Comparison of ENCODE assay signal across 1 cellular context in the genomic region with DNA sequence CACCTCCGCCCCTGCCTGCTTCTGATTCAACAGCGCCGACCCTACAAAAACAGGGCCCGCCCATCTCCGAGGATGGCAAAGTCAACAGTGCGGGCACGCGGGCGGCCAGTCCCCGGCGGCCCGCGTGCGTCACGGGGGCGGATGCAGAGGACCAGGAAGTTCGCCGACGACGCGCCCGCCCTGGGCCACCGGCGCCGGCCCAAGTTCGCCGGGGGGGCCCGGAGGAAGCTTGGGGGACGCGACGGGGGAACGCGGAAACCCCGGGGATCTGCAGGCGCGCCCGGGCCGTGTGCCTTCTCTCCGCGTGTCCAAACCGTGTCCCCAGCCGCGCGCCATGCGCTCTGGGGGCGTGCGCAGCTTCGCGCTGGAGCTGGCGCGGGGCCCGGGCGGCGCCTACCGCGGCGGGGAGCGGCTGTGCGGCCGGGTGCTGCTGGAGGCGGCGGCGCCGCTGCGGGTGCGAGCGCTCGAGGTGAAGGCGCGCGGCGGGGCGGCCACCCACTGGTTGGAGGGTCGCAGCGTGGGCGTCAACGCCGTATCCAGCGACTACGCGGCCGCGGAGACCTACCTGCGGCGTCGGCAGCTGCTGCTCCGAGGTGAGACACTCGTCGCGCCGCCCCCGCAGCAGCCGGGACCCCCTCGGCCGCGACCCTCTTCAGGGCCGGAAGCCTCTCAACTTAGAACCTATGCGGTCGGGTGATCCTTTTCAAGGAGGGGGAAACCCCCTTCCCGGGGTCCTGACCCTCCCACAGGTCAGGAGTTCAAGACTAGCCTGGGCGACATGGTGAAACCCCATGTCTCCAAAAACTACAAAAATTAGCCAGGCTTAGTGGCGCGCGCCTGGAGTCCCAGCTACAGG.
TF ChIP-seq lines count a peak whose summit lies in the region.

No MANE protein-coding gene starts in this region.

TF ChIP-seq in K562, 482 proteins besides CTCF, POLR2A, EP300 and RAD21 (continued from another document):
- TF ChIP-seq, protein P1, sequence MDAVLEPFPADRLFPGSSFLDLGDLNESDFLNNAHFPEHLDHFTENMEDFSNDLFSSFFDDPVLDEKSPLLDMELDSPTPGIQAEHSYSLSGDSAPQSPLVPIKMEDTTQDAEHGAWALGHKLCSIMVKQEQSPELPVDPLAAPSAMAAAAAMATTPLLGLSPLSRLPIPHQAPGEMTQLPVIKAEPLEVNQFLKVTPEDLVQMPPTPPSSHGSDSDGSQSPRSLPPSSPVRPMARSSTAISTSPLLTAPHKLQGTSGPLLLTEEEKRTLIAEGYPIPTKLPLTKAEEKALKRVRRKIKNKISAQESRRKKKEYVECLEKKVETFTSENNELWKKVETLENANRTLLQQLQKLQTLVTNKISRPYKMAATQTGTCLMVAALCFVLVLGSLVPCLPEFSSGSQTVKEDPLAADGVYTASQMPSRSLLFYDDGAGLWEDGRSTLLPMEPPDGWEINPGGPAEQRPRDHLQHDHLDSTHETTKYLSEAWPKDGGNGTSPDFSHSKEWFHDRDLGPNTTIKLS (IDR thresholded peaks at IDR 0.05; ENCODE audit: borderline replicate concordance, low read depth), result peak; percentile 75; the same call in 1 of the 2 replicates
- TF ChIP-seq GABPB2 (CRISPR knock-in tag; conservative IDR thresholded peaks at IDR 0.05) (no peak), ZBTB17 (CRISPR knock-in tag; IDR thresholded peaks at IDR 0.05) (0 out of 2 replicates have a peak, but pooled peaks have one; percentile 37), FOSL1 (tag; conservative IDR thresholded peaks at IDR 0.05) (no peak), ZC3H8 (IDR thresholded peaks at IDR 0.05) (no peak), KLF1 (tag; IDR thresholded peaks at IDR 0.05) (peak; percentile 60; the same call in 1 of the 2 replicates), CEBPG (CRISPR knock-in tag; IDR thresholded peaks at IDR 0.05) (no peak), CEBPG (tag; conservative IDR thresholded peaks at IDR 0.05 in 1 of 2, IDR thresholded peaks at IDR 0.05 in 1 of 2) (no peak), HSF4 (CRISPR knock-in tag; IDR thresholded peaks at IDR 0.05; ENCODE audit: borderline replicate concordance) (no peak), TAF15 (IDR thresholded peaks at IDR 0.05; ENCODE audit: low read depth, low read length) (no peak), CREBBP (IDR thresholded peaks at IDR 0.05; ENCODE audit: low read depth, low read length) (no peak), GABPB1 (CRISPR knock-in tag; IDR thresholded peaks at IDR 0.05) (peak; percentile 46; the same call in 1 of the 2 replicates), POLR2G (IDR thresholded peaks at IDR 0.05; ENCODE audit: low read depth, low read length) (peak; percentile 93), NFRKB (IDR thresholded peaks at IDR 0.05; ENCODE audit: low read depth) (no peak), POLR2AphosphoS5 (IDR thresholded peaks at IDR 0.05; ENCODE audit: control insufficient read depth, insufficient read depth, low read depth, low read length) (0 out of 2 replicates have a peak, but pooled peaks have one; percentile 33), GATA2 (CRISPR knock-in tag; IDR thresholded peaks at IDR 0.05) (no peak), NCOA6 (IDR thresholded peaks at IDR 0.05) (no peak), IFI16 (CRISPR knock-in tag; IDR thresholded peaks at IDR 0.05) (no peak), MTA1 (IDR thresholded peaks at IDR 0.05; ENCODE audit: borderline replicate concordance) (no peak), GABPA (tag; conservative IDR thresholded peaks at IDR 0.05; ENCODE audit: low read depth) (peak; percentile 75), RBM14 (IDR thresholded peaks at IDR 0.05; ENCODE audit: borderline replicate concordance, insufficient read depth, low read depth, low read length) (0 out of 2 replicates have a peak, but pooled peaks have one; percentile 42), ZFP36 (IDR thresholded peaks at IDR 0.05; ENCODE audit: low read depth, low read length, partially characterized antibody) (no peak), NR2C1 (IDR thresholded peaks at IDR 0.05) (no peak), NR2C1 (tag; IDR thresholded peaks at IDR 0.05) (no peak), KAT7 (CRISPR knock-in tag; IDR thresholded peaks at IDR 0.05; ENCODE audit: borderline replicate concordance) (0 out of 2 replicates have a peak, but pooled peaks have one; percentile 57), ZKSCAN8 (CRISPR knock-in tag; IDR thresholded peaks at IDR 0.05) (0 out of 2 replicates have a peak, but pooled peaks have one; percentile 11), RFX1 (IDR thresholded peaks at IDR 0.05) (no peak), ATF7 (IDR thresholded peaks at IDR 0.05) (peak; percentile 73), ZNF644 (tag; IDR thresholded peaks at IDR 0.05; ENCODE audit: low read depth) (0 out of 2 replicates have a peak, but pooled peaks have one; percentile 8), SRSF9 (IDR thresholded peaks at IDR 0.05; ENCODE audit: borderline replicate concordance, low read depth, low read length) (no peak), NRF1 (conservative IDR thresholded peaks at IDR 0.05 in 1 of 2, IDR thresholded peaks at IDR 0.05 in 1 of 2) (peak; percentile 85 to 87), ETV5 (CRISPR knock-in tag; IDR thresholded peaks at IDR 0.05; ENCODE audit: low read depth) (0 out of 2 replicates have a peak, but pooled peaks have one; percentile 21), CBFA2T3 (IDR thresholded peaks at IDR 0.05) (no peak), NONO (IDR thresholded peaks at IDR 0.05; ENCODE audit: low read depth in 2 of 2, low read length in 1 of 2) (peak in 1 of 2 experiments; percentile 79), ZNF778 (CRISPR knock-in tag; IDR thresholded peaks at IDR 0.05) (no peak), ZNF282 (CRISPR knock-in tag; IDR thresholded peaks at IDR 0.05) (0 out of 2 replicates have a peak, but pooled peaks have one; percentile 23), BRD9 (IDR thresholded peaks at IDR 0.05; ENCODE audit: low read depth, partially characterized antibody) (no peak), DNMT1 (IDR thresholded peaks at IDR 0.05) (no peak)
- TF ChIP-seq, protein P2, sequence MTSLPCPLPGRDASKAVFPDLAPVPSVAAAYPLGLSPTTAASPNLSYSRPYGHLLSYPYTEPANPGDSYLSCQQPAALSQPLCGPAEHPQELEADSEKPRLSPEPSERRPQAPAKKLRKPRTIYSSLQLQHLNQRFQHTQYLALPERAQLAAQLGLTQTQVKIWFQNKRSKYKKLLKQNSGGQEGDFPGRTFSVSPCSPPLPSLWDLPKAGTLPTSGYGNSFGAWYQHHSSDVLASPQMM (CRISPR knock-in tag; IDR thresholded peaks at IDR 0.05), result no peak
- TF ChIP-seq, protein P3, sequence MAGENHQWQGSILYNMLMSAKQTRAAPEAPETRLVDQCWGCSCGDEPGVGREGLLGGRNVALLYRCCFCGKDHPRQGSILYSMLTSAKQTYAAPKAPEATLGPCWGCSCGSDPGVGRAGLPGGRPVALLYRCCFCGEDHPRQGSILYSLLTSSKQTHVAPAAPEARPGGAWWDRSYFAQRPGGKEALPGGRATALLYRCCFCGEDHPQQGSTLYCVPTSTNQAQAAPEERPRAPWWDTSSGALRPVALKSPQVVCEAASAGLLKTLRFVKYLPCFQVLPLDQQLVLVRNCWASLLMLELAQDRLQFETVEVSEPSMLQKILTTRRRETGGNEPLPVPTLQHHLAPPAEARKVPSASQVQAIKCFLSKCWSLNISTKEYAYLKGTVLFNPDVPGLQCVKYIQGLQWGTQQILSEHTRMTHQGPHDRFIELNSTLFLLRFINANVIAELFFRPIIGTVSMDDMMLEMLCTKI (IDR thresholded peaks at IDR 0.05; ENCODE audit: partially characterized antibody), result no peak
- TF ChIP-seq, protein P4, sequence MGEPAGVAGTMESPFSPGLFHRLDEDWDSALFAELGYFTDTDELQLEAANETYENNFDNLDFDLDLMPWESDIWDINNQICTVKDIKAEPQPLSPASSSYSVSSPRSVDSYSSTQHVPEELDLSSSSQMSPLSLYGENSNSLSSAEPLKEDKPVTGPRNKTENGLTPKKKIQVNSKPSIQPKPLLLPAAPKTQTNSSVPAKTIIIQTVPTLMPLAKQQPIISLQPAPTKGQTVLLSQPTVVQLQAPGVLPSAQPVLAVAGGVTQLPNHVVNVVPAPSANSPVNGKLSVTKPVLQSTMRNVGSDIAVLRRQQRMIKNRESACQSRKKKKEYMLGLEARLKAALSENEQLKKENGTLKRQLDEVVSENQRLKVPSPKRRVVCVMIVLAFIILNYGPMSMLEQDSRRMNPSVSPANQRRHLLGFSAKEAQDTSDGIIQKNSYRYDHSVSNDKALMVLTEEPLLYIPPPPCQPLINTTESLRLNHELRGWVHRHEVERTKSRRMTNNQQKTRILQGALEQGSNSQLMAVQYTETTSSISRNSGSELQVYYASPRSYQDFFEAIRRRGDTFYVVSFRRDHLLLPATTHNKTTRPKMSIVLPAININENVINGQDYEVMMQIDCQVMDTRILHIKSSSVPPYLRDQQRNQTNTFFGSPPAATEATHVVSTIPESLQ (CRISPR knock-in tag; IDR thresholded peaks at IDR 0.05), result peak; percentile 20; the same call in 1 of the 2 replicates
- TF ChIP-seq, protein P5, sequence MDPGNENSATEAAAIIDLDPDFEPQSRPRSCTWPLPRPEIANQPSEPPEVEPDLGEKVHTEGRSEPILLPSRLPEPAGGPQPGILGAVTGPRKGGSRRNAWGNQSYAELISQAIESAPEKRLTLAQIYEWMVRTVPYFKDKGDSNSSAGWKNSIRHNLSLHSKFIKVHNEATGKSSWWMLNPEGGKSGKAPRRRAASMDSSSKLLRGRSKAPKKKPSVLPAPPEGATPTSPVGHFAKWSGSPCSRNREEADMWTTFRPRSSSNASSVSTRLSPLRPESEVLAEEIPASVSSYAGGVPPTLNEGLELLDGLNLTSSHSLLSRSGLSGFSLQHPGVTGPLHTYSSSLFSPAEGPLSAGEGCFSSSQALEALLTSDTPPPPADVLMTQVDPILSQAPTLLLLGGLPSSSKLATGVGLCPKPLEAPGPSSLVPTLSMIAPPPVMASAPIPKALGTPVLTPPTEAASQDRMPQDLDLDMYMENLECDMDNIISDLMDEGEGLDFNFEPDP (CRISPR knock-in tag; IDR thresholded peaks at IDR 0.05), result no peak
- TF ChIP-seq, protein P6, sequence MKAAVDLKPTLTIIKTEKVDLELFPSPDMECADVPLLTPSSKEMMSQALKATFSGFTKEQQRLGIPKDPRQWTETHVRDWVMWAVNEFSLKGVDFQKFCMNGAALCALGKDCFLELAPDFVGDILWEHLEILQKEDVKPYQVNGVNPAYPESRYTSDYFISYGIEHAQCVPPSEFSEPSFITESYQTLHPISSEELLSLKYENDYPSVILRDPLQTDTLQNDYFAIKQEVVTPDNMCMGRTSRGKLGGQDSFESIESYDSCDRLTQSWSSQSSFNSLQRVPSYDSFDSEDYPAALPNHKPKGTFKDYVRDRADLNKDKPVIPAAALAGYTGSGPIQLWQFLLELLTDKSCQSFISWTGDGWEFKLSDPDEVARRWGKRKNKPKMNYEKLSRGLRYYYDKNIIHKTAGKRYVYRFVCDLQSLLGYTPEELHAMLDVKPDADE (conservative IDR thresholded peaks at IDR 0.05; ENCODE audit: control insufficient read depth, low read depth, low read length), result peak; percentile 83
- TF ChIP-seq, protein P7, sequence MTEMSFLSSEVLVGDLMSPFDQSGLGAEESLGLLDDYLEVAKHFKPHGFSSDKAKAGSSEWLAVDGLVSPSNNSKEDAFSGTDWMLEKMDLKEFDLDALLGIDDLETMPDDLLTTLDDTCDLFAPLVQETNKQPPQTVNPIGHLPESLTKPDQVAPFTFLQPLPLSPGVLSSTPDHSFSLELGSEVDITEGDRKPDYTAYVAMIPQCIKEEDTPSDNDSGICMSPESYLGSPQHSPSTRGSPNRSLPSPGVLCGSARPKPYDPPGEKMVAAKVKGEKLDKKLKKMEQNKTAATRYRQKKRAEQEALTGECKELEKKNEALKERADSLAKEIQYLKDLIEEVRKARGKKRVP (CRISPR knock-in tag; IDR thresholded peaks at IDR 0.05), result no peak
- TF ChIP-seq, protein P8, sequence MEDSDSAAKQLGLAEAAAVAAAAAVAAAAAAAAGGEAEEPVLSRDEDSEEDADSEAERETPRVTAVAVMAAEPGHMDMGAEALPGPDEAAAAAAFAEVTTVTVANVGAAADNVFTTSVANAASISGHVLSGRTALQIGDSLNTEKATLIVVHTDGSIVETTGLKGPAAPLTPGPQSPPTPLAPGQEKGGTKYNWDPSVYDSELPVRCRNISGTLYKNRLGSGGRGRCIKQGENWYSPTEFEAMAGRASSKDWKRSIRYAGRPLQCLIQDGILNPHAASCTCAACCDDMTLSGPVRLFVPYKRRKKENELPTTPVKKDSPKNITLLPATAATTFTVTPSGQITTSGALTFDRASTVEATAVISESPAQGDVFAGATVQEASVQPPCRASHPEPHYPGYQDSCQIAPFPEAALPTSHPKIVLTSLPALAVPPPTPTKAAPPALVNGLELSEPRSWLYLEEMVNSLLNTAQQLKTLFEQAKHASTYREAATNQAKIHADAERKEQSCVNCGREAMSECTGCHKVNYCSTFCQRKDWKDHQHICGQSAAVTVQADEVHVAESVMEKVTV (CRISPR knock-in tag; IDR thresholded peaks at IDR 0.05), result no peak
- TF ChIP-seq, protein P9, sequence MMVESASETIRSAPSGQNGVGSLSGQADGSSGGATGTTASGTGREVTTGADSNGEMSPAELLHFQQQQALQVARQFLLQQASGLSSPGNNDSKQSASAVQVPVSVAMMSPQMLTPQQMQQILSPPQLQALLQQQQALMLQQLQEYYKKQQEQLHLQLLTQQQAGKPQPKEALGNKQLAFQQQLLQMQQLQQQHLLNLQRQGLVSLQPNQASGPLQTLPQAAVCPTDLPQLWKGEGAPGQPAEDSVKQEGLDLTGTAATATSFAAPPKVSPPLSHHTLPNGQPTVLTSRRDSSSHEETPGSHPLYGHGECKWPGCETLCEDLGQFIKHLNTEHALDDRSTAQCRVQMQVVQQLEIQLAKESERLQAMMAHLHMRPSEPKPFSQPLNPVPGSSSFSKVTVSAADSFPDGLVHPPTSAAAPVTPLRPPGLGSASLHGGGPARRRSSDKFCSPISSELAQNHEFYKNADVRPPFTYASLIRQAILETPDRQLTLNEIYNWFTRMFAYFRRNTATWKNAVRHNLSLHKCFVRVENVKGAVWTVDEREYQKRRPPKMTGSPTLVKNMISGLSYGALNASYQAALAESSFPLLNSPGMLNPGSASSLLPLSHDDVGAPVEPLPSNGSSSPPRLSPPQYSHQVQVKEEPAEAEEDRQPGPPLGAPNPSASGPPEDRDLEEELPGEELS (CRISPR knock-in tag; IDR thresholded peaks at IDR 0.05; ENCODE audit: borderline replicate concordance), result peak; percentile 85; the same call in 1 of the 2 replicates
